In genomic region chr21:38277501-38278111, GRCh38 we compare ENCODE assay signal across 9 cellular contexts. TPM values are rescaled to one million over a fixed set of nuclear protein-coding genes. Genes with fewer than 3 reads are reported as not detected.
DNase-seq lines count a peak whose midpoint lies in the region; ATAC-seq, FAIRE-seq and TF ChIP-seq lines count a peak whose summit lies in the region.
"Had no signal": no experiment of that assay in that cellular context is flagged by ENCODE, and none has a peak within 500 bp of the region (broad histone marks: within the 10 kb centered on the region; RNA-seq: fewer than 3 reads in every experiment).

No MANE protein-coding gene starts in this region.

- DNase-seq in AG08396 (ENCODE audit: low spot score) (peak; percentile 62), HS-5 (ENCODE audit: low read depth) (peak; percentile 98), kidney (no peak), NCI-H187 (lab: John Stamatoyannopoulos, UW) (no peak), GM19239 (ENCODE audit: insufficient read length, low spot score) (no peak), SHP77 (lab: John Stamatoyannopoulos, UW) (no peak)
- DNase-seq in activated naive CD8-positive, alpha-beta T cell treated with anti-CD3 and anti-CD28 coated beads, Interleukin-2, amount 50 U/mL, for 24 hours: no peak
- DNase-seq: activated CD8-positive, alpha-beta memory T cell treated with anti-CD3 and anti-CD28 coated beads, Interleukin-2, amount 10 ng/mL, durations not matched to agents 7 days and 5 days had no signal

- H3K27me3 Mint-ChIP-seq in activated naive CD8-positive, alpha-beta T cell treated with anti-CD3 and anti-CD28 coated beads, Interleukin-2, amount 50 U/mL, for 24 hours: peaks cover 2% of the 10 kb centered on the region

- H3K9me3 ChIP-seq in kidney (ENCODE audit: control insufficient read depth in 1 of 2, low read length in 2 of 2): no peaks in the 10 kb centered on the region

- no peak overlapping the region for H3K27ac Mint-ChIP-seq in activated naive CD8-positive, alpha-beta T cell treated with anti-CD3 and anti-CD28 coated beads, Interleukin-2, amount 50 U/mL, for 24 hours
- H3K27ac Mint-ChIP-seq: activated CD8-positive, alpha-beta memory T cell treated with anti-CD3 and anti-CD28 coated beads, Interleukin-2, amount 10 ng/mL, durations not matched to agents 7 days and 5 days had no signal

- no peaks in the 10 kb centered on the region for H3K36me3 Mint-ChIP-seq in activated naive CD8-positive, alpha-beta T cell treated with anti-CD3 and anti-CD28 coated beads, Interleukin-2, amount 50 U/mL, for 24 hours (ENCODE audit: low read depth)
- H3K36me3 Mint-ChIP-seq: activated CD8-positive, alpha-beta memory T cell treated with anti-CD3 and anti-CD28 coated beads, Interleukin-2, amount 10 ng/mL, durations not matched to agents 7 days and 5 days had no signal

- H3K4me3 ChIP-seq in kidney (ENCODE audit: low read length in 2 of 2): no peak overlapping the region

- peak overlapping the region; percentile 26 to 69 for H3K27ac ChIP-seq in kidney (ENCODE audit: low read depth in 2 of 2, low read length in 2 of 2)

- peak; percentile 81 for ATAC-seq in activated naive CD8-positive, alpha-beta T cell treated with anti-CD3 and anti-CD28 coated beads, Interleukin-2, amount 50 U/mL, for 24 hours
- no peak for ATAC-seq in GM21360 (IDR thresholded peaks at IDR 0.05; ENCODE audit: unreplicated experiment)
- ATAC-seq: activated CD8-positive, alpha-beta memory T cell treated with anti-CD3 and anti-CD28 coated beads, Interleukin-2, amount 10 ng/mL, durations not matched to agents 7 days and 5 days had no signal

- no peak overlapping the region for H3K4me3 Mint-ChIP-seq in activated naive CD8-positive, alpha-beta T cell treated with anti-CD3 and anti-CD28 coated beads, Interleukin-2, amount 50 U/mL, for 24 hours
- H3K4me3 Mint-ChIP-seq: activated CD8-positive, alpha-beta memory T cell treated with anti-CD3 and anti-CD28 coated beads, Interleukin-2, amount 10 ng/mL, durations not matched to agents 7 days and 5 days had no signal

- FAIRE-seq in kidney (lab: Jason Lieb, UNC) (no peak), GM19239 (lab: Jason Lieb, UNC) (no peak)

- no peak for TF ChIP-seq CTCF in kidney (IDR thresholded peaks at IDR 0.05; ENCODE audit: borderline replicate concordance, extremely low read depth, insufficient read depth)

- peaks cover 11 to 17% of the 10 kb centered on the region in 2 donors for H3K4me1 ChIP-seq in kidney (ENCODE audit: control insufficient read depth in 1 of 2, insufficient read depth in 1 of 2, low read depth in 1 of 2, low read length in 2 of 2)

- H3K36me3 ChIP-seq in kidney (ENCODE audit: control insufficient read depth in 1 of 2, insufficient read depth in 2 of 2, low read length in 2 of 2): peaks cover 0 to 15% of the 10 kb centered on the region in 2 donors

- intact Hi-C loops in kidney (cut with DNase I): no loop called here

- H3K4me1 Mint-ChIP-seq in activated naive CD8-positive, alpha-beta T cell treated with anti-CD3 and anti-CD28 coated beads, Interleukin-2, amount 50 U/mL, for 24 hours: peaks cover 9% of the 10 kb centered on the region
- H3K4me1 Mint-ChIP-seq: activated CD8-positive, alpha-beta memory T cell treated with anti-CD3 and anti-CD28 coated beads, Interleukin-2, amount 10 ng/mL, durations not matched to agents 7 days and 5 days had no signal

- no peak overlapping the region for H3K9ac ChIP-seq in kidney (ENCODE audit: low read length in 2 of 2)

- no peaks in the 10 kb centered on the region for H3K9me3 Mint-ChIP-seq in activated naive CD8-positive, alpha-beta T cell treated with anti-CD3 and anti-CD28 coated beads, Interleukin-2, amount 50 U/mL, for 24 hours

RNA-seq across cellular contexts. Expression of gene KCNJ15, which starts 20.8 kb away (rescaled TPM):
- total RNA-seq in kidney: 142 TPM
- 102 TPM for polyA plus RNA-seq in kidney (ENCODE audit: insufficient read depth, low read depth, low replicate concordance)
- total RNA-seq: activated CD8-positive, alpha-beta memory T cell treated with anti-CD3 and anti-CD28 coated beads, Interleukin-2, amount 10 ng/mL, durations not matched to agents 7 days and 5 days had no signal

Comparison
In these comparisons a context has a peak if more than half of its experiments do, and no peak if none do; other contexts are left out.
1. DNase-seq: peak in AG08396 (single experiment) and HS-5 (single experiment); none in activated naive CD8-positive, alpha-beta T cell treated with anti-CD3 and anti-CD28 coated beads, Interleukin-2, amount 50 U/mL, for 24 hours (single experiment), kidney (single experiment), NCI-H187 (0 of 2), GM19239 (single experiment) and SHP77 (0 of 2).